In genomic region chr18:55635439-55635838, GRCh38 we compare ENCODE assay signal across 19 cellular contexts.
"Had no signal": no experiment of that assay in that cellular context is flagged by ENCODE, and none has a peak within 500 bp of the region (broad histone marks: within the 10 kb centered on the region; RNA-seq: fewer than 3 reads in every experiment).

No MANE protein-coding gene starts in this region.

- H3K27ac ChIP-seq: adrenal gland, foreskin keratinocyte, lower lobe of right lung, prostate gland, right atrium auricular region, tibial nerve, uterus had no signal

- H3K36me3 ChIP-seq: adrenal gland, esophagus squamous epithelium, lower lobe of right lung, prostate gland, right atrium auricular region, tibial nerve, uterus had no signal

- DNase-seq: activated CD4-positive, alpha-beta T cell treated with anti-CD3 and anti-CD28 coated beads, Interleukin-2, amount 50 U/mL, for 4 hours; activated gamma-delta T cell treated with Interleukin-2 at 50 U/mL for 16 hours; adrenal gland; effector memory CD4-positive, alpha-beta T cell; esophagus squamous epithelium; foreskin keratinocyte; glutamatergic neuron; hippocampal formation; islet precursor cell; left colon; lower lobe of right lung; naive thymus-derived CD8-positive, alpha-beta T cell; stimulated activated naive CD8-positive, alpha-beta T cell treated with anti-CD3 and anti-CD28 coated beads, Interleukin-15, Interleukin-2, amounts not matched to agents 100 U/mL and 50 U/mL, for 24 hours; substantia nigra; uterus had no signal

- H3K4me1 ChIP-seq: adrenal gland, lower lobe of right lung, prostate gland, right atrium auricular region, tibial nerve, uterus had no signal

- H3K4me3 ChIP-seq: adrenal gland, esophagus squamous epithelium, lower lobe of right lung, prostate gland, right atrium auricular region, tibial nerve, uterus had no signal

- ATAC-seq: activated naive CD4-positive, alpha-beta T cell treated with anti-CD3 and anti-CD28 coated beads, Interleukin-2, amount 50 U/mL, for 72 hours; left colon; lower lobe of right lung; naive thymus-derived CD8-positive, alpha-beta T cell; stimulated activated naive CD8-positive, alpha-beta T cell treated with anti-CD3 and anti-CD28 coated beads, Interleukin-15, Interleukin-2, amounts not matched to agents 100 U/mL and 50 U/mL, for 24 hours had no signal

- H3K27me3 ChIP-seq: adrenal gland, esophagus squamous epithelium, foreskin keratinocyte, right atrium auricular region, tibial nerve, uterus had no signal

- H3K9me3 ChIP-seq: adrenal gland, esophagus squamous epithelium, lower lobe of right lung, prostate gland, right atrium auricular region, tibial nerve, uterus had no signal
